ENCODE assay signal across 17 cellular contexts in genomic region chr5:179766726-179767455, GRCh38. TPM values are rescaled to one million over a fixed set of nuclear protein-coding genes. Genes with fewer than 3 reads are reported as not detected.
DNase-seq lines count a peak whose midpoint lies in the region; ATAC-seq and TF ChIP-seq lines count a peak whose summit lies in the region.
"Had no signal": no experiment of that assay in that cellular context is flagged by ENCODE, and none has a peak within 500 bp of the region (broad histone marks: within the 10 kb centered on the region; RNA-seq: fewer than 3 reads in every experiment).

No MANE protein-coding gene starts in this region.

- H3K9me3 ChIP-seq in SK-N-SH: no peaks in the 10 kb centered on the region
- no peaks in the 10 kb centered on the region for H3K9me3 ChIP-seq in ascending aorta
- H3K9me3 ChIP-seq in subcutaneous abdominal adipose tissue (ENCODE audit: control insufficient read depth in 5 of 5, low read length in 5 of 5): no peaks in the 10 kb centered on the region
- H3K9me3 ChIP-seq: Caco-2 had no signal

- CTCF ChIA-PET in SK-N-SH (lab: Yijun Ruan, JAX): interaction anchor here (0.9 to 2.3 kb wide), 6 partner anchors 11 to 30 kb away, joined by 3 to 7 read pairs (median 4); partner anchors contain the start of gene LTC4S

- DNase-seq in SK-N-SH (no peak), ascending aorta (ENCODE audit: low spot score in 2 of 2) (no peak), glutamatergic neuron (no peak)
- no peak for DNase-seq in activated T-cell treated with anti-CD3 and anti-CD28 coated beads, Interleukin-2, amount 50 U/mL, for 1 hour
- DNase-seq: 8988T; activated naive CD4-positive, alpha-beta T cell treated with anti-CD3 and anti-CD28 coated beads, Interleukin-2, amount 50 U/mL, for 16 hours; Caco-2; left colon; NCI-H1417 treated with DMSO at 0.1 percent for 48 hours; NCI-H524 treated with DMSO at 0.1 percent for 48 hours had no signal

- peaks cover 34 to 48% of the 10 kb centered on the region in 2 experiments for H3K4me1 ChIP-seq in SK-N-SH (ENCODE audit: control insufficient read depth in 1 of 2, insufficient read depth in 2 of 2, low read depth in 1 of 2, low read length in 1 of 2)
- H3K4me1 ChIP-seq in ascending aorta: peaks cover 22 to 45% of the 10 kb centered on the region in 2 donors
- H3K4me1 ChIP-seq in subcutaneous abdominal adipose tissue (ENCODE audit: control insufficient read depth in 5 of 5, insufficient read depth in 5 of 5, low read length in 5 of 5): peaks cover 16 to 49% (median 44%) of the 10 kb centered on the region in 5 donors

- no peak for TF ChIP-seq EP300 in SK-N-SH (IDR thresholded peaks at IDR 0.05; ENCODE audit: borderline replicate concordance in 1 of 2, low read depth in 1 of 2, low read length in 1 of 2)

- no peaks in the 10 kb centered on the region for H3K36me3 Mint-ChIP-seq in glutamatergic neuron (ENCODE audit: unreplicated experiment)

- TF ChIP-seq CTCF in SK-N-SH (IDR thresholded peaks at IDR 0.05) (no peak), ascending aorta (IDR thresholded peaks at IDR 0.05) (no peak), glutamatergic neuron (IDR thresholded peaks at IDR 0.05; ENCODE audit: partially characterized antibody, unreplicated experiment) (no peak)

- POLR2A ChIA-PET in SK-N-SH (lab: Yijun Ruan, JAX): interaction anchor here (1.2 kb wide), 1 partner anchor 13 kb away, joined by 4 read pairs; no protein-coding TSS in a partner anchor

- H3K36me3 ChIP-seq in SK-N-SH (replicated peaks in 1 of 2; ENCODE audit: control insufficient read depth in 1 of 2, insufficient read depth in 2 of 2, low read length in 1 of 2) (peaks cover 32 to 39% of the 10 kb centered on the region in 2 experiments), ascending aorta (peaks cover 41 to 43% of the 10 kb centered on the region in 2 donors), subcutaneous abdominal adipose tissue (ENCODE audit: control insufficient read depth in 5 of 5, insufficient read depth in 5 of 5, low read length in 5 of 5) (peaks cover 8 to 53% (median 49%) of the 10 kb centered on the region in 5 donors)

- no peak for ATAC-seq in SK-N-SH treated with all-trans-retinoic acid at 6 μM for 48 hours
- no peak for ATAC-seq in GM21723 (IDR thresholded peaks at IDR 0.05; ENCODE audit: unreplicated experiment)
- ATAC-seq in HG02870 (IDR thresholded peaks at IDR 0.05; ENCODE audit: unreplicated experiment): no peak
- ATAC-seq: HCT116, left colon had no signal

- peaks cover 37% of the 10 kb centered on the region for H3F3A ChIP-seq in SK-N-SH (replicated peaks; ENCODE audit: insufficient read depth)

- no peaks in the 10 kb centered on the region for H3K27me3 ChIP-seq in SK-N-SH (ENCODE audit: insufficient read depth)
- H3K27me3 ChIP-seq in ascending aorta: no peaks in the 10 kb centered on the region
- no peaks in the 10 kb centered on the region for H3K27me3 ChIP-seq in subcutaneous abdominal adipose tissue (ENCODE audit: control insufficient read depth in 5 of 5, insufficient read depth in 4 of 5, low read length in 5 of 5)

- H3K79me2 ChIP-seq in SK-N-SH (ENCODE audit: insufficient read depth): peaks cover 74% of the 10 kb centered on the region

- H3K4me3 ChIP-seq in SK-N-SH (ENCODE audit: low read depth in 2 of 2, low read length in 1 of 2): peak overlapping the region in 1 of 2 experiments; percentile 46; a peak in 1 of 4 replicates
- peak overlapping the region in 1 of 2 donors; percentile 21 for H3K4me3 ChIP-seq in ascending aorta
- no peak overlapping the region for H3K4me3 ChIP-seq in subcutaneous abdominal adipose tissue (ENCODE audit: low read depth in 1 of 5, low read length in 5 of 5)
- H3K4me3 ChIP-seq: skin epidermis had no signal

- peak overlapping the region; percentile 94 for H3K27ac Mint-ChIP-seq in glutamatergic neuron (ENCODE audit: unreplicated experiment)

- H3K4me3 Mint-ChIP-seq in glutamatergic neuron (ENCODE audit: unreplicated experiment): peak overlapping the region; percentile 64

- intact Hi-C loops in ascending aorta (cut with DNase I): no loop called here

- peaks cover 16% of the 10 kb centered on the region for H4K20me1 ChIP-seq in SK-N-SH (ENCODE audit: insufficient read depth)

- peak overlapping the region; percentile 72 for H3K4me2 ChIP-seq in SK-N-SH

- no peaks in the 10 kb centered on the region for H3K27me3 Mint-ChIP-seq in glutamatergic neuron (ENCODE audit: unreplicated experiment)

- TF ChIP-seq RAD21 in SK-N-SH (IDR thresholded peaks at IDR 0.05; ENCODE audit: low read length): no peak

- no peaks in the 10 kb centered on the region for H3K9me3 Mint-ChIP-seq in glutamatergic neuron (ENCODE audit: unreplicated experiment)

- peak overlapping the region; percentile 47; the same call in 1 of the 2 replicates for H3K9ac ChIP-seq in SK-N-SH
- peak overlapping the region in 2 of 5 donors; percentile 27 to 36 for H3K9ac ChIP-seq in subcutaneous abdominal adipose tissue (ENCODE audit: low read length in 5 of 5)

- no peak overlapping the region for H2AFZ ChIP-seq in SK-N-SH (ENCODE audit: low read depth)

- WGBS in SK-N-SH (ENCODE audit: low lambda C conversion rate): 78% methylated on average over 12 of the region's 12 CpGs

- H3K27ac ChIP-seq in SK-N-SH (ENCODE audit: low read depth in 2 of 2, low read length in 1 of 2): peak overlapping the region; percentile 71 to 88
- H3K27ac ChIP-seq in ascending aorta: peak overlapping the region; percentile 74 to 91
- peak overlapping the region; percentile 54 for H3K27ac ChIP-seq in subcutaneous abdominal adipose tissue (ENCODE audit: low read depth, low read length)

- peaks cover 47% of the 10 kb centered on the region for H3K4me1 Mint-ChIP-seq in glutamatergic neuron (ENCODE audit: low read depth, unreplicated experiment)

- no peaks in the 10 kb centered on the region for H3K9me2 ChIP-seq in SK-N-SH

TF ChIP-seq in SK-N-SH, 30 proteins besides CTCF, POLR2A, EP300 and RAD21 (continues in another document):
- no peak for TF ChIP-seq MXI1 (IDR thresholded peaks at IDR 0.05; ENCODE audit: low read depth, low read length)
- no peak for TF ChIP-seq RFX5 (IDR thresholded peaks at IDR 0.05; ENCODE audit: low read length)
- no peak for TF ChIP-seq GATA2 (CRISPR knock-in tag; IDR thresholded peaks at IDR 0.05)
- no peak for TF ChIP-seq NRF1 (IDR thresholded peaks at IDR 0.05; ENCODE audit: low read depth, low read length)
- TF ChIP-seq RXRA (IDR thresholded peaks at IDR 0.05; ENCODE audit: borderline replicate concordance, low read depth): no peak
- TF ChIP-seq JUND (IDR thresholded peaks at IDR 0.05): no peak
- TF ChIP-seq FOSL2 (IDR thresholded peaks at IDR 0.05; ENCODE audit: borderline replicate concordance, low read depth): no peak
- no peak for TF ChIP-seq MEF2A (IDR thresholded peaks at IDR 0.05; ENCODE audit: borderline replicate concordance, low read depth)
- TF ChIP-seq USF2 (IDR thresholded peaks at IDR 0.05; ENCODE audit: borderline replicate concordance, low read depth, low read length): no peak

TF ChIP-seq in SK-N-SH treated with all-trans-retinoic acid at 6 μM for 48 hours, 23 proteins besides CTCF, POLR2A, EP300 and RAD21 (continues in another document):
- TF ChIP-seq PATZ1 (CRISPR knock-in tag; IDR thresholded peaks at IDR 0.05; ENCODE audit: borderline replicate concordance) (no peak), ARNTL (CRISPR knock-in tag; IDR thresholded peaks at IDR 0.05; ENCODE audit: borderline replicate concordance, low read depth) (no peak), OSR1 (CRISPR knock-in tag; IDR thresholded peaks at IDR 0.05) (no peak), CSRNP3 (CRISPR knock-in tag; IDR thresholded peaks at IDR 0.05) (no peak)

RNA-seq across cellular contexts. Expression of gene LTC4S, which starts 26.9 kb away (rescaled TPM):
- 0.34 and 0.43 TPM in 2 replicates for polyA plus RNA-seq in SK-N-SH (2012; rRNA removed)
- polyA plus RNA-seq in SK-N-SH (2012; cell fraction: cytosol; rRNA removed): 0.14 TPM in 1 of 2 replicates, not detected in the other
- polyA plus RNA-seq in SK-N-SH (2012; cell fraction: nucleus; rRNA removed): 0.67 and 0.75 TPM in 2 replicates
- total RNA-seq in ascending aorta: 91.7 TPM
- 0.91 TPM for total RNA-seq in glutamatergic neuron (ENCODE audit: unreplicated experiment)
- total RNA-seq: RPMI7951 had no signal

RNA-seq across cellular contexts. Expression of gene MAML1, which starts 34.3 kb away (rescaled TPM):
- polyA plus RNA-seq in SK-N-SH (2012; rRNA removed): 4.4 and 8.1 TPM in 2 replicates
- polyA plus RNA-seq in SK-N-SH (2012; cell fraction: cytosol; rRNA removed): 4.1 and 5.5 TPM in 2 replicates
- polyA plus RNA-seq in SK-N-SH (2012; cell fraction: nucleus; rRNA removed): 11.6 and 12.4 TPM in 2 replicates
- total RNA-seq in ascending aorta (42.6 TPM), glutamatergic neuron (ENCODE audit: unreplicated experiment) (30.0 TPM)

RNA-seq across cellular contexts. Expression of gene MGAT4B, which starts 39.8 kb away (rescaled TPM):
- 174 and 190 TPM in 2 replicates for polyA plus RNA-seq in SK-N-SH (2012; rRNA removed)
- polyA plus RNA-seq in SK-N-SH (2012; cell fraction: cytosol; rRNA removed): 120 and 170 TPM in 2 replicates
- 434 and 545 TPM in 2 replicates for polyA plus RNA-seq in SK-N-SH (2012; cell fraction: nucleus; rRNA removed)
- total RNA-seq in ascending aorta: 207 TPM
- 140 TPM for total RNA-seq in glutamatergic neuron (ENCODE audit: unreplicated experiment)

RNA-seq across cellular contexts. Expression of gene SQSTM1, which starts 53.8 kb away (rescaled TPM):
- polyA plus RNA-seq in SK-N-SH (2012; rRNA removed): 181 and 185 TPM in 2 replicates
- polyA plus RNA-seq in SK-N-SH (2012; cell fraction: cytosol; rRNA removed): 98.5 and 121 TPM in 2 replicates
- 413 and 442 TPM in 2 replicates for polyA plus RNA-seq in SK-N-SH (2012; cell fraction: nucleus; rRNA removed)
- total RNA-seq in ascending aorta (476 TPM), glutamatergic neuron (ENCODE audit: unreplicated experiment) (97.0 TPM)

Comparison
In these comparisons a context has a peak if more than half of its experiments do, and no peak if none do; other contexts are left out.
1. RNA of gene LTC4S, which starts 26.9 kb away (total RNA-seq): 91.7 TPM in ascending aorta (single experiment); 0.91 TPM in glutamatergic neuron (single experiment); every median in the first group is over 10 times any median in the second.
2. Peak in every context shown above with its lines, with median percentiles within 50 percentile points of each other: H3K27ac ChIP-seq.